17 cellular contexts compared by ENCODE assay signal in genomic region chr7:87580636-87581035, GRCh38. TPM values are rescaled to one million over a fixed set of nuclear protein-coding genes. Genes with fewer than 3 reads are reported as not detected.
A peak's percentile ranks its signal among the peaks of the same experiment; 100 is the strongest.
DNase-seq lines count a peak whose midpoint lies in the region; ATAC-seq and TF ChIP-seq lines count a peak whose summit lies in the region.
"Had no signal": no experiment of that assay in that cellular context is flagged by ENCODE, and none has a peak within 500 bp of the region (broad histone marks: within the 10 kb centered on the region; RNA-seq: fewer than 3 reads in every experiment).

No MANE protein-coding gene starts in this region.

- no peaks in the 10 kb centered on the region for H3K79me2 ChIP-seq in osteoblast (ENCODE audit: insufficient read depth, low read length)

- H3K36me3 ChIP-seq in osteoblast (ENCODE audit: insufficient read depth, low read length) = no peaks in the 10 kb centered on the region
- H3K36me3 ChIP-seq: BLaER1 treated with 17β-estradiol and CSF1 and Interleukin-3, amounts not matched to agents 10 nM and 100 nM had no signal

- H3K27ac ChIP-seq in osteoblast (ENCODE audit: low read depth, low read length) = no peak overlapping the region
- H3K27ac ChIP-seq: BLaER1 treated with 17β-estradiol and CSF1 and Interleukin-3, amounts not matched to agents 10 nM and 100 nM had no signal

- H3K27me3 ChIP-seq in osteoblast (ENCODE audit: insufficient read depth, low read length) = no peaks in the 10 kb centered on the region
- H3K27me3 ChIP-seq: BLaER1 treated with 17β-estradiol and CSF1 and Interleukin-3, amounts not matched to agents 10 nM and 100 nM had no signal

- no peak overlapping the region for H3K4me3 ChIP-seq in osteoblast (ENCODE audit: insufficient read depth, low read length)
- H3K4me3 ChIP-seq: BLaER1 treated with 17β-estradiol and CSF1 and Interleukin-3, amounts not matched to agents 10 nM and 100 nM had no signal

- H4K20me1 ChIP-seq in osteoblast (ENCODE audit: insufficient read depth, low read length) = no peaks in the 10 kb centered on the region
- H4K20me1 ChIP-seq: BLaER1 treated with 17β-estradiol and CSF1 and Interleukin-3, amounts not matched to agents 10 nM and 100 nM had no signal

- no peak overlapping the region for H3K4me2 ChIP-seq in osteoblast (ENCODE audit: insufficient read depth, low read length)
- H3K4me2 ChIP-seq: BLaER1 treated with 17β-estradiol and CSF1 and Interleukin-3, amounts not matched to agents 10 nM and 100 nM had no signal

- DNase-seq in astrocyte of the hippocampus (ENCODE audit: low read depth, low spot score) (peak; percentile 55), iris pigment epithelial cell (ENCODE audit: low read depth) (peak; percentile 20), osteoblast (ENCODE audit: insufficient read length, low spot score, missing footprints) (peak; percentile 56), HK-2 (ENCODE audit: unreplicated experiment) (no peak), DMS153 (lab: John Stamatoyannopoulos, UW) (no peak)
- DNase-seq in stimulated activated CD4-positive, alpha-beta T cell treated with anti-CD3 and anti-CD28 coated beads, Interleukin-4, amount 100 ng/mL, for 4 hours = no peak
- DNase-seq: Calu3; CD8-positive, alpha-beta T cell; DMS53; DND-41; EL; HCEC 1CT; IMR-90 had no signal

- no peak for TF ChIP-seq CTCF in osteoblast (IDR thresholded peaks at IDR 0.05; ENCODE audit: extremely low read depth, low read depth, low read length)

- no peaks in the 10 kb centered on the region for H3K9me3 ChIP-seq in osteoblast (ENCODE audit: low read depth, low read length)
- H3K9me3 ChIP-seq: BLaER1 treated with 17β-estradiol and CSF1 and Interleukin-3, amounts not matched to agents 10 nM and 100 nM had no signal

- no peak overlapping the region for H2AFZ ChIP-seq in osteoblast (ENCODE audit: low read length)

- H3K4me1 ChIP-seq in osteoblast (ENCODE audit: insufficient read depth, low read length) = no peaks in the 10 kb centered on the region
- H3K4me1 ChIP-seq: BLaER1 treated with 17β-estradiol and CSF1 and Interleukin-3, amounts not matched to agents 10 nM and 100 nM had no signal

- ATAC-seq in HG03097 (IDR thresholded peaks at IDR 0.05; ENCODE audit: low FRiP score, unreplicated experiment) = no peak
- ATAC-seq: CD8-positive, alpha-beta T cell had no signal

RNA-seq across cellular contexts. Expression of gene ABCB1, which starts 20.0 kb away (rescaled TPM):
- not detected in 2 replicates for total RNA-seq in osteoblast
- total RNA-seq: G401 had no signal

RNA-seq across cellular contexts. Expression of gene RUNDC3B, which starts 47.6 kb away (rescaled TPM):
- total RNA-seq in osteoblast = under 0.01 and 0.29 TPM in 2 replicates
- total RNA-seq: A172, G401 had no signal

Comparison
In these comparisons a context has a peak if more than half of its experiments do, and no peak if none do; other contexts are left out.
1. DNase-seq: peak in astrocyte of the hippocampus (single experiment), iris pigment epithelial cell (single experiment) and osteoblast (single experiment); none in HK-2 (single experiment), stimulated activated CD4-positive, alpha-beta T cell treated with anti-CD3 and anti-CD28 coated beads, Interleukin-4, amount 100 ng/mL, for 4 hours (0 of 2) and DMS153 (single experiment).